In genomic region chr1:68197891-68198290, GRCh38 we compare ENCODE assay signal across 10 cellular contexts. TPM values are rescaled to one million over a fixed set of nuclear protein-coding genes. Genes with fewer than 3 reads are reported as not detected.
DNase-seq lines count a peak whose midpoint lies in the region; ATAC-seq lines count a peak whose summit lies in the region.
"Had no signal": no experiment of that assay in that cellular context is flagged by ENCODE, and none has a peak within 500 bp of the region (broad histone marks: within the 10 kb centered on the region; RNA-seq: fewer than 3 reads in every experiment).

No MANE protein-coding gene starts in this region.

- DNase-seq in HT-29 (ENCODE audit: low spot score) (peak; percentile 80), NCI-H748 (lab: John Stamatoyannopoulos, UW; ENCODE audit: unreplicated experiment) (peak; percentile 95), fibroblast of peridontal ligament (ENCODE audit: extremely low read depth) (peak; percentile 69), renal cortical epithelial cell (ENCODE audit: low read depth) (peak; percentile 95), islet precursor cell (no peak)
- no peak for DNase-seq in activated CD8-positive, alpha-beta memory T cell treated with anti-CD3 and anti-CD28 coated beads, Interleukin-2, amount 50 U/mL, for 48 hours
- no peak for DNase-seq in activated CD8-positive, alpha-beta memory T cell treated with anti-CD3 and anti-CD28 coated beads, Interleukin-2, amount 50 U/mL, for 4 hours
- DNase-seq: activated naive CD4-positive, alpha-beta T cell treated with anti-CD3 and anti-CD28 coated beads, Interleukin-2, amount 50 U/mL, for 16 hours; NCI-H1436 treated with DMSO at 0.1 percent for 48 hours had no signal

- no peak for ATAC-seq in GM18517 (IDR thresholded peaks at IDR 0.05; ENCODE audit: unreplicated experiment)

RNA-seq across cellular contexts. Expression of gene WLS, which starts 34.4 kb away (rescaled TPM):
- 29.0 and 30.8 TPM in 2 replicates for total RNA-seq in HT-29 (2014; rRNA removed; shearing (Covaris generic))
- total RNA-seq in renal cortical epithelial cell: 32.5 and 53.1 TPM in 2 replicates

Comparison
In these comparisons a context has a peak if more than half of its experiments do, and no peak if none do; other contexts are left out.
1. DNase-seq: peak in HT-29 (single experiment), NCI-H748 (single experiment), fibroblast of peridontal ligament (single experiment) and renal cortical epithelial cell (single experiment); none in activated CD8-positive, alpha-beta memory T cell treated with anti-CD3 and anti-CD28 coated beads, Interleukin-2, amount 50 U/mL, for 48 hours (single experiment), activated CD8-positive, alpha-beta memory T cell treated with anti-CD3 and anti-CD28 coated beads, Interleukin-2, amount 50 U/mL, for 4 hours (single experiment) and islet precursor cell (single experiment).